13 cellular contexts compared by ENCODE assay signal in genomic region chr1:203695116-203695515, GRCh38.
DNase-seq lines count a peak whose midpoint lies in the region; ATAC-seq and TF ChIP-seq lines count a peak whose summit lies in the region.
"Had no signal": no experiment of that assay in that cellular context is flagged by ENCODE, and none has a peak within 500 bp of the region (broad histone marks: within the 10 kb centered on the region; RNA-seq: fewer than 3 reads in every experiment).

No MANE protein-coding gene starts in this region.

- H3K27me3 ChIP-seq in fibroblast of lung (ENCODE audit: control insufficient read depth, insufficient read depth, low read length): no peaks in the 10 kb centered on the region
- no peaks in the 10 kb centered on the region for H3K27me3 ChIP-seq in neural progenitor cell

- H3K4me1 Mint-ChIP-seq in stimulated activated effector memory CD8-positive, alpha-beta T cell treated with anti-CD3 and anti-CD28 coated beads, Interleukin-12 subunit alpha, Interleukin-12 subunit beta, amount 100 ng/mL, for 72 hours: peaks cover 59% of the 10 kb centered on the region
- H3K4me1 Mint-ChIP-seq in neural progenitor cell: peaks cover 5% of the 10 kb centered on the region

- no peaks in the 10 kb centered on the region for H3K9me3 ChIP-seq in fibroblast of lung (ENCODE audit: control insufficient read depth, insufficient read depth, low read depth, low read length)
- H3K9me3 ChIP-seq in neural progenitor cell (ENCODE audit: low read depth): no peaks in the 10 kb centered on the region
- H3K9me3 ChIP-seq: prostate gland had no signal

- H3K4me3 Mint-ChIP-seq in stimulated activated effector memory CD8-positive, alpha-beta T cell treated with anti-CD3 and anti-CD28 coated beads, Interleukin-12 subunit alpha, Interleukin-12 subunit beta, amount 100 ng/mL, for 72 hours: no peak overlapping the region
- H3K4me3 Mint-ChIP-seq in neural progenitor cell: no peak overlapping the region
- H3K4me3 Mint-ChIP-seq: T-helper 1 cell treated with Interleukin-12 subunit alpha and Interleukin-12 subunit beta and Interleukin-4 antibody, amounts not matched to agents 30 μg/mL and 1 μg/mL, for 36 hours had no signal

- H3K4me1 ChIP-seq in fibroblast of lung (ENCODE audit: control insufficient read depth, extremely low read depth, insufficient read depth, low read length): peaks cover 24% of the 10 kb centered on the region
- H3K4me1 ChIP-seq in neural progenitor cell: peaks cover 3% of the 10 kb centered on the region
- H3K4me1 ChIP-seq: prostate gland had no signal

- H4K20me1 ChIP-seq in fibroblast of lung (ENCODE audit: control insufficient read depth, extremely low read depth, insufficient read depth, low read length) (no peaks in the 10 kb centered on the region), neural progenitor cell (ENCODE audit: low read depth) (peaks cover 25% of the 10 kb centered on the region)

- H3K79me2 ChIP-seq in fibroblast of lung (ENCODE audit: control insufficient read depth, insufficient read depth, low read length) (peaks cover 79% of the 10 kb centered on the region), neural progenitor cell (ENCODE audit: low read depth) (peaks cover 4% of the 10 kb centered on the region)

- peaks cover 21% of the 10 kb centered on the region for H3K36me3 ChIP-seq in fibroblast of lung (ENCODE audit: control insufficient read depth, insufficient read depth, low read length)
- H3K36me3 ChIP-seq in neural progenitor cell: no peaks in the 10 kb centered on the region
- H3K36me3 ChIP-seq: prostate gland had no signal

- peaks cover 3% of the 10 kb centered on the region for H3K27me3 Mint-ChIP-seq in neural progenitor cell (ENCODE audit: insufficient read depth, low read depth)

- H3K9me3 Mint-ChIP-seq in stimulated activated effector memory CD8-positive, alpha-beta T cell treated with anti-CD3 and anti-CD28 coated beads, Interleukin-12 subunit alpha, Interleukin-12 subunit beta, amount 100 ng/mL, for 72 hours: no peaks in the 10 kb centered on the region
- H3K9me3 Mint-ChIP-seq in neural progenitor cell: no peaks in the 10 kb centered on the region
- H3K9me3 Mint-ChIP-seq: T-helper 1 cell treated with Interleukin-12 subunit alpha and Interleukin-12 subunit beta and Interleukin-4 antibody, amounts not matched to agents 30 μg/mL and 1 μg/mL, for 36 hours had no signal

- no peaks in the 10 kb centered on the region for H3F3A ChIP-seq in neural progenitor cell (ENCODE audit: low read depth)

- DNase-seq in DMS 273 treated with DMSO at 0.1 percent for 48 hours (lab: John Stamatoyannopoulos, UW): peak; percentile 35
- peak; percentile 39 for DNase-seq in NCI-H2171 treated with DMSO at 0.1 percent for 48 hours (lab: John Stamatoyannopoulos, UW)
- no peak for DNase-seq in fibroblast of lung (ENCODE audit: low read depth in 2 of 2)
- DNase-seq in stimulated activated effector memory CD8-positive, alpha-beta T cell treated with anti-CD3 and anti-CD28 coated beads, Interleukin-12 subunit alpha, Interleukin-12 subunit beta, amount 100 ng/mL, for 72 hours (ENCODE audit: low spot score in 2 of 2): no peak
- DNase-seq in stimulated activated naive CD4-positive, alpha-beta T cell (lab: John Stamatoyannopoulos, UW): no peak
- DNase-seq in OCI-M2 (lab: John Stamatoyannopoulos, UW; ENCODE audit: unreplicated experiment): no peak
- no peak for DNase-seq in RKO (ENCODE audit: low spot score)
- no peak for DNase-seq in neural progenitor cell (ENCODE audit: low spot score)
- DNase-seq: effector CD4-positive, alpha-beta T cell; NCI-H187 treated with DMSO at 0.1 percent for 48 hours; stimulated activated CD4-positive, alpha-beta T cell treated with anti-CD3 and anti-CD28 coated beads, Interleukin-4, amount 100 ng/mL, for 4 hours had no signal

- H3K4me2 ChIP-seq in fibroblast of lung (ENCODE audit: extremely low read depth, insufficient read depth, low read length): no peak overlapping the region
- H3K4me2 ChIP-seq in neural progenitor cell: no peak overlapping the region

- H3K9ac ChIP-seq in fibroblast of lung (ENCODE audit: insufficient read depth, low read length): no peak overlapping the region
- H3K9ac ChIP-seq in neural progenitor cell: no peak overlapping the region

- ATAC-seq in stimulated activated effector memory CD8-positive, alpha-beta T cell treated with anti-CD3 and anti-CD28 coated beads, Interleukin-12 subunit alpha, Interleukin-12 subunit beta, amount 100 ng/mL, for 72 hours: no peak

- TF ChIP-seq CTCF in fibroblast of lung (conservative IDR thresholded peaks at IDR 0.05 in 1 of 2, IDR thresholded peaks at IDR 0.05 in 1 of 2; ENCODE audit: low read depth in 1 of 2, low read length in 2 of 2): no peak
- no peak for TF ChIP-seq CTCF in neural progenitor cell (IDR thresholded peaks at IDR 0.05)

- no peak overlapping the region for H2AFZ ChIP-seq in fibroblast of lung (ENCODE audit: low read length)
- no peak overlapping the region for H2AFZ ChIP-seq in neural progenitor cell (replicated peaks)

- no peak overlapping the region for H3K4me3 ChIP-seq in fibroblast of lung (replicated peaks in 1 of 4; ENCODE audit: control extremely low read depth in 1 of 4, insufficient read depth in 1 of 4, low read depth in 3 of 4, low read length in 4 of 4)
- H3K4me3 ChIP-seq in neural progenitor cell: no peak overlapping the region
- H3K4me3 ChIP-seq: prostate gland had no signal

- peak overlapping the region; percentile 65 for H3K27ac Mint-ChIP-seq in stimulated activated effector memory CD8-positive, alpha-beta T cell treated with anti-CD3 and anti-CD28 coated beads, Interleukin-12 subunit alpha, Interleukin-12 subunit beta, amount 100 ng/mL, for 72 hours
- H3K27ac Mint-ChIP-seq in neural progenitor cell: no peak overlapping the region

- H3K27ac ChIP-seq in fibroblast of lung (ENCODE audit: insufficient read depth, low read length) (peak overlapping the region; percentile 31), neural progenitor cell (no peak overlapping the region)
- H3K27ac ChIP-seq: prostate gland had no signal

- H3K36me3 Mint-ChIP-seq in stimulated activated effector memory CD8-positive, alpha-beta T cell treated with anti-CD3 and anti-CD28 coated beads, Interleukin-12 subunit alpha, Interleukin-12 subunit beta, amount 100 ng/mL, for 72 hours: peaks cover 82% of the 10 kb centered on the region
- peaks cover 17% of the 10 kb centered on the region for H3K36me3 Mint-ChIP-seq in neural progenitor cell

Comparison
In these comparisons a context has a peak if more than half of its experiments do, and no peak if none do; other contexts are left out.
1. DNase-seq: peak in DMS 273 treated with DMSO at 0.1 percent for 48 hours (single experiment) and NCI-H2171 treated with DMSO at 0.1 percent for 48 hours (single experiment); none in fibroblast of lung (0 of 2), stimulated activated effector memory CD8-positive, alpha-beta T cell treated with anti-CD3 and anti-CD28 coated beads, Interleukin-12 subunit alpha, Interleukin-12 subunit beta, amount 100 ng/mL, for 72 hours (0 of 2), stimulated activated naive CD4-positive, alpha-beta T cell (0 of 6), OCI-M2 (single experiment), RKO (single experiment) and neural progenitor cell (single experiment).